Comparison of ENCODE assay signal across 22 cellular contexts in genomic region chr7:42833411-42833810, GRCh38.
"Had no signal": no experiment of that assay in that cellular context is flagged by ENCODE, and none has a peak within 500 bp of the region (broad histone marks: within the 10 kb centered on the region; RNA-seq: fewer than 3 reads in every experiment).

No MANE protein-coding gene starts in this region.

- DNase-seq: activated CD4-positive, alpha-beta T cell treated with anti-CD3 and anti-CD28 coated beads for 36 hours; activated CD4-positive, alpha-beta T cell treated with anti-CD3 and anti-CD28 coated beads, Interleukin-2, amount 50 U/mL, for 48 hours; activated naive CD4-positive, alpha-beta T cell treated with Interleukin-2 at 50 U/mL for 16 hours; anterior cingulate cortex; brain microvascular endothelial cell; cerebellar nuclear complex; cortex of kidney; erythroblast; foreskin melanocyte; glutamatergic neuron; hippocampal formation; left cardiac atrium; midbrain; stimulated activated CD4-positive, alpha-beta T cell treated with anti-CD3 and anti-CD28 coated beads, Interleukin-4, amount 100 ng/mL, for 24 hours; testis had no signal

- H3K4me1 ChIP-seq: testis had no signal

- H3K9me3 ChIP-seq: testis had no signal

- H3K36me3 ChIP-seq: brain microvascular endothelial cell had no signal

- H3K4me1 Mint-ChIP-seq: activated CD4-positive, alpha-beta T cell treated with anti-CD3 and anti-CD28 coated beads for 36 hours; activated T-helper 17 cell treated with anti-CD3 and anti-CD28 coated beads, Interleukin-2, amount 50 U/mL, for 72 hours; stimulated activated effector memory CD8-positive, alpha-beta T cell treated with anti-CD3 and anti-CD28 coated beads, Interleukin-12 subunit alpha, Interleukin-12 subunit beta, amount 100 ng/mL, for 72 hours had no signal

- H3K9me3 Mint-ChIP-seq: activated T-helper 17 cell treated with anti-CD3 and anti-CD28 coated beads, Interleukin-2, amount 50 U/mL, for 72 hours; stimulated activated effector memory CD8-positive, alpha-beta T cell treated with anti-CD3 and anti-CD28 coated beads, Interleukin-12 subunit alpha, Interleukin-12 subunit beta, amount 100 ng/mL, for 72 hours had no signal

- H3K4me3 Mint-ChIP-seq: activated CD4-positive, alpha-beta T cell treated with anti-CD3 and anti-CD28 coated beads for 36 hours; activated T-helper 17 cell treated with anti-CD3 and anti-CD28 coated beads, Interleukin-2, amount 50 U/mL, for 72 hours; neural crest cell; stimulated activated effector memory CD8-positive, alpha-beta T cell treated with anti-CD3 and anti-CD28 coated beads, Interleukin-12 subunit alpha, Interleukin-12 subunit beta, amount 100 ng/mL, for 72 hours had no signal

- H3K36me3 Mint-ChIP-seq: stimulated activated effector memory CD8-positive, alpha-beta T cell treated with anti-CD3 and anti-CD28 coated beads, Interleukin-12 subunit alpha, Interleukin-12 subunit beta, amount 100 ng/mL, for 72 hours had no signal

- FAIRE-seq: endometrium, islet of Langerhans had no signal

- H3K4me3 ChIP-seq: lung, testis had no signal

- H3K27ac ChIP-seq: brain microvascular endothelial cell, testis had no signal

- H3K27me3 ChIP-seq: brain microvascular endothelial cell, testis had no signal

- ATAC-seq: activated CD4-positive, alpha-beta T cell treated with anti-CD3 and anti-CD28 coated beads for 36 hours; activated T-helper 17 cell treated with anti-CD3 and anti-CD28 coated beads, Interleukin-2, amount 50 U/mL, for 72 hours; sciatic nerve; stimulated activated effector memory CD8-positive, alpha-beta T cell treated with anti-CD3 and anti-CD28 coated beads, Interleukin-12 subunit alpha, Interleukin-12 subunit beta, amount 100 ng/mL, for 72 hours had no signal

- H3K27ac Mint-ChIP-seq: activated CD4-positive, alpha-beta T cell treated with anti-CD3 and anti-CD28 coated beads for 36 hours; activated T-helper 17 cell treated with anti-CD3 and anti-CD28 coated beads, Interleukin-2, amount 50 U/mL, for 72 hours; stimulated activated effector memory CD8-positive, alpha-beta T cell treated with anti-CD3 and anti-CD28 coated beads, Interleukin-12 subunit alpha, Interleukin-12 subunit beta, amount 100 ng/mL, for 72 hours had no signal
